1 cellular context compared by ENCODE assay signal in genomic region chr18:3665780-3666525, GRCh38.
TF ChIP-seq lines count a peak whose summit lies in the region.

No MANE protein-coding gene starts in this region.

TF ChIP-seq in WTC11, 78 proteins besides CTCF, POLR2A, EP300 and RAD21 (continued from another document):
- TF ChIP-seq, protein P1, sequence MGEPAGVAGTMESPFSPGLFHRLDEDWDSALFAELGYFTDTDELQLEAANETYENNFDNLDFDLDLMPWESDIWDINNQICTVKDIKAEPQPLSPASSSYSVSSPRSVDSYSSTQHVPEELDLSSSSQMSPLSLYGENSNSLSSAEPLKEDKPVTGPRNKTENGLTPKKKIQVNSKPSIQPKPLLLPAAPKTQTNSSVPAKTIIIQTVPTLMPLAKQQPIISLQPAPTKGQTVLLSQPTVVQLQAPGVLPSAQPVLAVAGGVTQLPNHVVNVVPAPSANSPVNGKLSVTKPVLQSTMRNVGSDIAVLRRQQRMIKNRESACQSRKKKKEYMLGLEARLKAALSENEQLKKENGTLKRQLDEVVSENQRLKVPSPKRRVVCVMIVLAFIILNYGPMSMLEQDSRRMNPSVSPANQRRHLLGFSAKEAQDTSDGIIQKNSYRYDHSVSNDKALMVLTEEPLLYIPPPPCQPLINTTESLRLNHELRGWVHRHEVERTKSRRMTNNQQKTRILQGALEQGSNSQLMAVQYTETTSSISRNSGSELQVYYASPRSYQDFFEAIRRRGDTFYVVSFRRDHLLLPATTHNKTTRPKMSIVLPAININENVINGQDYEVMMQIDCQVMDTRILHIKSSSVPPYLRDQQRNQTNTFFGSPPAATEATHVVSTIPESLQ (CRISPR knock-in tag; IDR thresholded peaks at IDR 0.05), result no peak
- peak; percentile 19; the same call in 1 of the 2 replicates for TF ChIP-seq PRDM15 (CRISPR knock-in tag; IDR thresholded peaks at IDR 0.05)
- no peak for TF ChIP-seq ZNF263 (CRISPR knock-in tag; IDR thresholded peaks at IDR 0.05; ENCODE audit: low read depth)
- TF ChIP-seq GTF2I (CRISPR knock-in tag; conservative IDR thresholded peaks at IDR 0.05), result no peak
- TF ChIP-seq, protein P2, sequence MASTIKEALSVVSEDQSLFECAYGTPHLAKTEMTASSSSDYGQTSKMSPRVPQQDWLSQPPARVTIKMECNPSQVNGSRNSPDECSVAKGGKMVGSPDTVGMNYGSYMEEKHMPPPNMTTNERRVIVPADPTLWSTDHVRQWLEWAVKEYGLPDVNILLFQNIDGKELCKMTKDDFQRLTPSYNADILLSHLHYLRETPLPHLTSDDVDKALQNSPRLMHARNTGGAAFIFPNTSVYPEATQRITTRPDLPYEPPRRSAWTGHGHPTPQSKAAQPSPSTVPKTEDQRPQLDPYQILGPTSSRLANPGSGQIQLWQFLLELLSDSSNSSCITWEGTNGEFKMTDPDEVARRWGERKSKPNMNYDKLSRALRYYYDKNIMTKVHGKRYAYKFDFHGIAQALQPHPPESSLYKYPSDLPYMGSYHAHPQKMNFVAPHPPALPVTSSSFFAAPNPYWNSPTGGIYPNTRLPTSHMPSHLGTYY (CRISPR knock-in tag; IDR thresholded peaks at IDR 0.05), result no peak
- 0 out of 2 replicates have a peak, but pooled peaks have one; percentile 14 for TF ChIP-seq SP1 (CRISPR knock-in tag; conservative IDR thresholded peaks at IDR 0.05)
- no peak for TF ChIP-seq GRHL2 (CRISPR knock-in tag; IDR thresholded peaks at IDR 0.05; ENCODE audit: insufficient replicate concordance, severe bottlenecking)
